ENCODE assay signal across 1 cellular context in the genomic region with DNA sequence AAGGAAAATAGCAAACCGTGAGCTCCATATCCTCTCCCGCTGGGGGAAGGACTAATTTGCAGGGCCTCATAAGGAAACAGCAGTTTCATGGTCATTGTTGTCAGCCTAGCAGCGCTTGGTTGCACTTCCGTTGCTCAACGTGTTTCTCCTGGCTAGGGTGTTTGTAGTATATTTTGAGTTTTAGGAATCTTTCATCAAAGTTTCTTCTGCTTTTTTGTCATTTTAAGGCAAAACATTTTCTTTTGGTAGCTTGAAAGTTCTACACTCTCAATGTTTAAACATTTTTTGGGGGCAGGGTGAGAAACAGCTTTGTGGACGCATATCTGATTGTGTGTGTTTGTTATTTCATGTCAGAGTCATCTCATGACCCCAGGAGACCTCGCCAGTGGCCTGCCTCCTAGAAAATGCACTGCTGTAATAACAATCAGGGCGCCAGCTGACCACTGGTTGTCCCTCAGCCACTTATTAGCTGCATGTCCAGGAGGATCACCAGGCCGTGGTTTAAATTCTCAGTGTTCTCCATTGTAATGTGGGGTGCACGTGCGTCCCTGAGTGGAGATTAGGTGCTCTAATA.
A peak's percentile ranks its signal among the peaks of the same experiment; 100 is the strongest.
TF ChIP-seq lines count a peak whose summit lies in the region.

No MANE protein-coding gene starts in this region.

TF ChIP-seq in liver, 16 proteins besides CTCF, POLR2A, EP300 and RAD21 (continued from another document):
- TF ChIP-seq REST (IDR thresholded peaks at IDR 0.05): no peak
- TF ChIP-seq TAF1 (conservative IDR thresholded peaks at IDR 0.05): no peak
- peak in 1 of 2 donors; percentile 30 for TF ChIP-seq HNF4A (conservative IDR thresholded peaks at IDR 0.05)
- TF ChIP-seq ATF3 (IDR thresholded peaks at IDR 0.05): no peak
- TF ChIP-seq EGR1 (IDR thresholded peaks at IDR 0.05; ENCODE audit: low read depth in 2 of 2): no peak
- TF ChIP-seq, protein P1, sequence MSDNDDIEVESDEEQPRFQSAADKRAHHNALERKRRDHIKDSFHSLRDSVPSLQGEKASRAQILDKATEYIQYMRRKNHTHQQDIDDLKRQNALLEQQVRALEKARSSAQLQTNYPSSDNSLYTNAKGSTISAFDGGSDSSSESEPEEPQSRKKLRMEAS (IDR thresholded peaks at IDR 0.05): no peak
- no peak for TF ChIP-seq YY1 (IDR thresholded peaks at IDR 0.05)
TF ChIP-seq in liver: peak in this region for 4.
